ENCODE assay signal across 1 cellular context in genomic region chr9:111661150-111661801, GRCh38.
TF ChIP-seq lines count a peak whose summit lies in the region.

GNG10 (plus strand) TSS chr9:111661605; CDS start chr9:111661635, 30 bp downstream.

TF ChIP-seq in H1, 55 proteins besides CTCF, POLR2A, EP300 and RAD21 (continued from another document):
- TF ChIP-seq TEAD4 (IDR thresholded peaks at IDR 0.05; ENCODE audit: low read depth, low read length) (no peak), YY1 (IDR thresholded peaks at IDR 0.05; ENCODE audit: low read depth, low read length) (peak; percentile 54; the same call in 1 of the 2 replicates), KDM4A (IDR thresholded peaks at IDR 0.05; ENCODE audit: low read depth, low read length, severe bottlenecking) (peak; percentile 86), POLR2AphosphoS5 (IDR thresholded peaks at IDR 0.05; ENCODE audit: low read depth, low read length) (no peak), GTF2F1 (IDR thresholded peaks at IDR 0.05; ENCODE audit: borderline replicate concordance, low read depth, low read length) (no peak), CBX5 (IDR thresholded peaks at IDR 0.05; ENCODE audit: low read depth, low read length) (no peak), SP1 (IDR thresholded peaks at IDR 0.05; ENCODE audit: low read depth, low read length) (no peak), ASH2L (IDR thresholded peaks at IDR 0.05; ENCODE audit: low read length) (peak; percentile 19), RXRA (IDR thresholded peaks at IDR 0.05; ENCODE audit: insufficient read depth, low read depth, low read length) (no peak), BACH1 (IDR thresholded peaks at IDR 0.05; ENCODE audit: low read length) (no peak), SP4 (IDR thresholded peaks at IDR 0.05; ENCODE audit: low read length) (no peak), SAP30 (IDR thresholded peaks at IDR 0.05; ENCODE audit: insufficient read depth, insufficient replicate concordance, low read length) (no peak), TAF7 (optimal IDR thresholded peaks at IDR 0.05; ENCODE audit: borderline replicate concordance, low read depth, low read length) (peak; percentile 35), HDAC2 (IDR thresholded peaks at IDR 0.05; ENCODE audit: borderline replicate concordance in 1 of 2, low read depth in 2 of 2, low read length in 2 of 2) (0 out of 4 replicates have a peak, but pooled peaks have one; percentile 13 to 14), RNF2 (IDR thresholded peaks at IDR 0.05; ENCODE audit: borderline replicate concordance, low read depth, low read length, missing control alignments, poor library complexity, severe bottlenecking) (no peak), TBP (IDR thresholded peaks at IDR 0.05; ENCODE audit: low read depth, low read length) (peak; percentile 24; the same call in 1 of the 2 replicates), ATF3 (IDR thresholded peaks at IDR 0.05; ENCODE audit: insufficient read depth, low read depth, low read length) (no peak), TAF1 (IDR thresholded peaks at IDR 0.05; ENCODE audit: low read depth, low read length) (peak; percentile 46; the same call in 1 of the 2 replicates), RFX5 (IDR thresholded peaks at IDR 0.05; ENCODE audit: borderline replicate concordance, low read depth, low read length) (no peak), TCF12 (IDR thresholded peaks at IDR 0.05; ENCODE audit: low read depth, low read length) (no peak), HDAC6 (IDR thresholded peaks at IDR 0.05; ENCODE audit: low read depth, low read length) (no peak), EGR1 (IDR thresholded peaks at IDR 0.05; ENCODE audit: borderline replicate concordance, low read depth, low read length) (no peak), JUN (IDR thresholded peaks at IDR 0.05; ENCODE audit: low read depth, low read length) (no peak), ATF2 (IDR thresholded peaks at IDR 0.05; ENCODE audit: low read length) (no peak)
- TF ChIP-seq, protein P1, sequence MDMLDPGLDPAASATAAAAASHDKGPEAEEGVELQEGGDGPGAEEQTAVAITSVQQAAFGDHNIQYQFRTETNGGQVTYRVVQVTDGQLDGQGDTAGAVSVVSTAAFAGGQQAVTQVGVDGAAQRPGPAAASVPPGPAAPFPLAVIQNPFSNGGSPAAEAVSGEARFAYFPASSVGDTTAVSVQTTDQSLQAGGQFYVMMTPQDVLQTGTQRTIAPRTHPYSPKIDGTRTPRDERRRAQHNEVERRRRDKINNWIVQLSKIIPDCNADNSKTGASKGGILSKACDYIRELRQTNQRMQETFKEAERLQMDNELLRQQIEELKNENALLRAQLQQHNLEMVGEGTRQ (IDR thresholded peaks at IDR 0.05; ENCODE audit: low read length) = no peak
